ENCODE assay signal across 1 cellular context in genomic region chr19:10293637-10294367, GRCh38.
A peak's percentile ranks its signal among the peaks of the same experiment; 100 is the strongest.
TF ChIP-seq lines count a peak whose summit lies in the region.

No MANE protein-coding gene starts in this region.

TF ChIP-seq in endothelial cell of umbilical vein, 7 proteins besides CTCF, POLR2A, EP300 and RAD21:
- TF ChIP-seq EZH2 (IDR thresholded peaks at IDR 0.05; ENCODE audit: borderline replicate concordance, low read depth, low read length, severe bottlenecking): peak; percentile 64
- no peak for TF ChIP-seq GATA2 (IDR thresholded peaks at IDR 0.05; ENCODE audit: insufficient read depth, insufficient read length, low read depth, low read length)
- no peak for TF ChIP-seq FOS (IDR thresholded peaks at IDR 0.05; ENCODE audit: borderline replicate concordance, insufficient read depth, low read length)
- TF ChIP-seq JUN (IDR thresholded peaks at IDR 0.05; ENCODE audit: borderline replicate concordance, insufficient read depth, insufficient read length, low read depth): no peak
- TF ChIP-seq MYC (IDR thresholded peaks at IDR 0.05; ENCODE audit: low read depth, low read length): no peak
- no peak for TF ChIP-seq MAX (IDR thresholded peaks at IDR 0.05; ENCODE audit: insufficient read depth, insufficient read length)
- TF ChIP-seq POLR2AphosphoS5 (IDR thresholded peaks at IDR 0.05; ENCODE audit: insufficient read depth, low read depth, low read length): no peak
